In the genomic region with DNA sequence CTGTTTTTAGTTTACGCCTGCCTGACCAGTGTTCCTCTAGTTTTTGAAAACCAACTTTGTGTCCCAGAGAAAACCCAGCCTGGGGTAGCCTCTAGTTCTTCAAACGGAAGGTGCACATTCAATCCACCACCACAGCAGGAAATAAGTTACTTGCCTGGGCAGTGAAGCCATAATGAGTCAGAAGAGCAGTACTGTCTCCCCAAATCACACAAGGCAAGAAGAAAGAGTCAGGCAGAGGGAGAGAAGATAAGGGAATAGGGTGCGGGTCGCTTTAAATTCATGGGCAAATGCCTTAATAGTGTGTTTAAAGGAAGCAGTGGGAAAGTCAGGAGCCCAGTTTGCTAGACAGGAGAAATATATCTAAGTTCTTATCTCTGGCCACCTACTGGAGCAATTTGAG, we compare ENCODE assay signal across 26 cellular contexts.
"Had no signal": no experiment of that assay in that cellular context is flagged by ENCODE, and none has a peak within 500 bp of the region (broad histone marks: within the 10 kb centered on the region; RNA-seq: fewer than 3 reads in every experiment).

No MANE protein-coding gene starts in this region.

- DNase-seq: activated CD4-positive, alpha-beta T cell treated with anti-CD3 and anti-CD28 coated beads for 36 hours; activated CD4-positive, alpha-beta T cell treated with anti-CD3 and anti-CD28 coated beads, Interleukin-2, amount 50 U/mL, for 48 hours; activated gamma-delta T cell treated with Interleukin-2 at 50 U/mL for 16 hours; activated T-cell treated with anti-CD3 and anti-CD28 coated beads for 4 hours; amniotic stem cell; body of pancreas; central memory CD4-positive, alpha-beta T cell; effector CD4-positive, alpha-beta T cell; left colon; lower lobe of right lung; right lobe of liver; small intestine; stimulated activated CD4-positive, alpha-beta T cell treated with anti-CD3 and anti-CD28 coated beads, Interleukin-15, amount 100 ng/mL, for 24 hours; stimulated activated CD4-positive, alpha-beta T cell treated with anti-CD3 and anti-CD28 coated beads, Interleukin-2, amount 100 ng/mL, for 48 hours had no signal

- H3K36me3 Mint-ChIP-seq: activated naive CD8-positive, alpha-beta T cell; natural killer cell treated with Interleukin-12 subunit alpha and Interleukin-12 subunit beta and Interleukin-15 and Interleukin-18, amount 100 ng/mL, for 72 hours; WTC11 had no signal

- H3K4me2 ChIP-seq: hepatocyte had no signal

- H3K4me1 Mint-ChIP-seq: activated CD4-positive, alpha-beta T cell treated with anti-CD3 and anti-CD28 coated beads for 36 hours; WTC11 had no signal

- H3K27ac ChIP-seq: body of pancreas, coronary artery, hepatocyte, lower lobe of right lung, neutrophil, parathyroid adenoma, right lobe of liver, tibial nerve had no signal

- ATAC-seq: activated CD4-positive, alpha-beta T cell treated with anti-CD3 and anti-CD28 coated beads for 36 hours; body of pancreas; left colon; lower lobe of right lung; natural killer cell treated with Interleukin-12 subunit alpha and Interleukin-12 subunit beta and Interleukin-15 and Interleukin-18, amount 100 ng/mL, for 72 hours; right lobe of liver; WTC11 had no signal

- H3K9ac ChIP-seq: parathyroid adenoma had no signal

- H3K4me3 ChIP-seq: body of pancreas, coronary artery, hepatocyte, lower lobe of right lung, right lobe of liver, tibial nerve had no signal

- FAIRE-seq: small intestine, TTC549, urothelium cell line had no signal

- H3K36me3 ChIP-seq: lower lobe of right lung, neutrophil, right lobe of liver, tibial nerve had no signal

- H2AFZ ChIP-seq: hepatocyte, parathyroid adenoma had no signal

- H3K27me3 ChIP-seq: body of pancreas, hepatocyte, neutrophil, right lobe of liver, tibial nerve had no signal

- H3K9me3 Mint-ChIP-seq: activated T-helper 1 cell treated with anti-CD3 and anti-CD28 coated beads, Interleukin-12 subunit alpha, Interleukin-12 subunit beta, Interleukin-2, Interleukin-4 antibody, amounts not matched to agents 30 ng/mL and 10 ng/mL and 1 ng/mL, durations not matched to agents 14 hours and 24 hours and 36 hours had no signal

- H3K27me3 Mint-ChIP-seq: activated CD4-positive, alpha-beta T cell treated with anti-CD3 and anti-CD28 coated beads for 36 hours; activated naive CD8-positive, alpha-beta T cell; natural killer cell treated with Interleukin-12 subunit alpha and Interleukin-12 subunit beta and Interleukin-15 and Interleukin-18, amount 100 ng/mL, for 72 hours; stimulated activated naive CD8-positive, alpha-beta T cell treated with anti-CD3 and anti-CD28 coated beads, Interleukin-15, Interleukin-2, amounts not matched to agents 100 ng/mL and 50 ng/mL, for 24 hours had no signal

- H3K4me1 ChIP-seq: body of pancreas, lower lobe of right lung, parathyroid adenoma, right lobe of liver, tibial nerve had no signal

- H3K27ac Mint-ChIP-seq: activated CD4-positive, alpha-beta T cell treated with anti-CD3 and anti-CD28 coated beads for 36 hours; activated naive CD8-positive, alpha-beta T cell; activated T-helper 1 cell treated with anti-CD3 and anti-CD28 coated beads, Interleukin-12 subunit alpha, Interleukin-12 subunit beta, Interleukin-2, Interleukin-4 antibody, amounts not matched to agents 30 ng/mL and 10 ng/mL and 1 ng/mL, durations not matched to agents 14 hours and 24 hours and 36 hours; natural killer cell treated with Interleukin-12 subunit alpha and Interleukin-12 subunit beta and Interleukin-15 and Interleukin-18, amount 100 ng/mL, for 72 hours; stimulated activated naive CD8-positive, alpha-beta T cell treated with anti-CD3 and anti-CD28 coated beads, Interleukin-15, Interleukin-2, amounts not matched to agents 100 ng/mL and 50 ng/mL, for 24 hours; WTC11 had no signal

- H3K4me3 Mint-ChIP-seq: activated CD4-positive, alpha-beta T cell treated with anti-CD3 and anti-CD28 coated beads for 36 hours; activated naive CD8-positive, alpha-beta T cell; activated T-helper 1 cell treated with anti-CD3 and anti-CD28 coated beads, Interleukin-12 subunit alpha, Interleukin-12 subunit beta, Interleukin-2, Interleukin-4 antibody, amounts not matched to agents 30 ng/mL and 10 ng/mL and 1 ng/mL, durations not matched to agents 14 hours and 24 hours and 36 hours; natural killer cell treated with Interleukin-12 subunit alpha and Interleukin-12 subunit beta and Interleukin-15 and Interleukin-18, amount 100 ng/mL, for 72 hours; stimulated activated naive CD8-positive, alpha-beta T cell treated with anti-CD3 and anti-CD28 coated beads, Interleukin-15, Interleukin-2, amounts not matched to agents 100 ng/mL and 50 ng/mL, for 24 hours; WTC11 had no signal

- H3K9me3 ChIP-seq: body of pancreas, lower lobe of right lung, neutrophil, right lobe of liver, tibial nerve had no signal

- H3K79me2 ChIP-seq: hepatocyte, parathyroid adenoma had no signal
